In the genomic region with DNA sequence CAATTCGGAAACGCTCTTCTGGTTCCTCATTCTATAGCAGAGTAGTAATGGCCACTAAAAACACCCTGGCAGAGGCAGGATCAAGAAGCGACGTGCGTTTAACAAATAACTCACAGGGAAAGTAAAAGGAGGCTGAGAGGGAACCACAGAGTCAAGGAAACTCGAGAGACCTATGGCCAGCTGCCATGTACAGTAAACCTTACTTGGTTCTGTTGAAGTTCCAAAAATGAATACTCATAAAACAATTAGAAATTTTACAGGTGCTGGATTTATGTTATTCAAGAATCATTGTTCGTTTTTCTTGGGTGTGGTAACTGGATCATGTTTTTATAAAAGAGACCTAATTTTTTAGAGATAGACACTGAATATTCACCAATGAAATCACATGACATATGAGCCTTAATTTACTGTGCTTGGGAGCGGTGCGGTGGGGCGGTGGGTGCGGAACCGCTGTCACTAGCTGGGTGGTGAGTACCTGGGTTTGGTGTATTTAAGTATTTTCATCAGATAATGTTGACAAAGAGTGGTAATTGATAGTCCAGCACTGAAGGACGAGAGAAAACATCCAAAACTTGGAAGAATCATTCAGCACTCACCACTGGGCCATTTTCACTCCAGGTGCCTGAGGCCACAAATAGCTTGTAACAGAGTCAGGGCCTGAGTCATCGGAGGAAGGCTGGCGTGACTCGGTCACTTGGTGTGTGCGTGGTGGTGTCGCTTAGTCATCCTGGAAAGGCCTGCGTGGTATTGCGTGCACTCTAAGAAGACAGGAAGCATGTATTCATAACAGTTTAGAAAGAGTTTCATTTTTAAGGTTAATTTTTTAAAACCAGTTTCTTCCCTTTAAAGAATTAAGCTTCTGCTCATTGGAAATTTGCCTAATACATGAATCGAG, we compare ENCODE assay signal across 8 cellular contexts.
A peak's percentile ranks its signal among the peaks of the same experiment; 100 is the strongest.
DNase-seq lines count a peak whose midpoint lies in the region; ATAC-seq and TF ChIP-seq lines count a peak whose summit lies in the region.

No MANE protein-coding gene starts in this region.

- H3K27me3 ChIP-seq in trophoblast cell (ENCODE audit: insufficient read depth, low read length), result no peaks in the 10 kb centered on the region

- peaks cover 72% of the 10 kb centered on the region for H3K36me3 Mint-ChIP-seq in dendritic cell treated with granulocyte-macrophage colony-stimulating factor and Interleukin-4, amounts not matched to agents 40 ng/mL and 50 ng/mL, for 4 days (ENCODE audit: low read depth)
- peaks cover 4% of the 10 kb centered on the region for H3K36me3 Mint-ChIP-seq in glutamatergic neuron (ENCODE audit: unreplicated experiment)

- peak overlapping the region; percentile 28 for H3K4me2 ChIP-seq in trophoblast cell (ENCODE audit: low read length)

- peaks cover 18 to 21% of the 10 kb centered on the region in 2 experiments for H3K4me1 ChIP-seq in trophoblast cell (ENCODE audit: control insufficient read depth in 1 of 2, insufficient read depth in 2 of 2, low read length in 2 of 2)

- H3K9ac ChIP-seq in trophoblast cell (ENCODE audit: low read length), result no peak overlapping the region

- no peak overlapping the region for H4K12ac ChIP-seq in trophoblast cell (ENCODE audit: low read depth, low read length)

- H3K36me3 ChIP-seq in KOPT-K1 (ENCODE audit: insufficient read depth, low read length) (peaks cover 90% of the 10 kb centered on the region), trophoblast cell (ENCODE audit: control insufficient read depth in 1 of 2, insufficient read depth in 2 of 2, low read length in 2 of 2) (peaks cover 2% of the 10 kb centered on the region in 2 experiments)

- H2BK120ac ChIP-seq in trophoblast cell (ENCODE audit: insufficient read depth, low read length, poor library complexity), result peak overlapping the region; percentile 34

- H3K79me2 ChIP-seq in trophoblast cell (ENCODE audit: control insufficient read depth, insufficient read depth, low read length, poor library complexity), result no peaks in the 10 kb centered on the region

- H3K14ac ChIP-seq in trophoblast cell (ENCODE audit: low read length), result peak overlapping the region; percentile 72

- H3K4me1 Mint-ChIP-seq in dendritic cell treated with granulocyte-macrophage colony-stimulating factor and Interleukin-4, amounts not matched to agents 40 ng/mL and 50 ng/mL, for 4 days (ENCODE audit: low read depth), result peaks cover 57% of the 10 kb centered on the region
- H3K4me1 Mint-ChIP-seq in glutamatergic neuron (ENCODE audit: low read depth, unreplicated experiment), result peaks cover 15% of the 10 kb centered on the region

- peak overlapping the region; percentile 96 for H4K91ac ChIP-seq in trophoblast cell (ENCODE audit: low read depth, low read length)

- no peak overlapping the region for H3K18ac ChIP-seq in trophoblast cell (ENCODE audit: low read length)

- ATAC-seq in GM21526 (IDR thresholded peaks at IDR 0.05; ENCODE audit: low FRiP score, unreplicated experiment), result peak; percentile 65

- no peak overlapping the region for H2AFZ ChIP-seq in trophoblast cell (ENCODE audit: insufficient read depth, low read length, poor library complexity)

- WGBS in trophoblast cell (ENCODE audit: extremely low coverage, insufficient coverage, insufficient read length), result no CpG with 5 or more reads among the region's 21 CpGs

- H3K9me3 Mint-ChIP-seq in dendritic cell treated with granulocyte-macrophage colony-stimulating factor and Interleukin-4, amounts not matched to agents 40 ng/mL and 50 ng/mL, for 4 days, result no peaks in the 10 kb centered on the region
- H3K9me3 Mint-ChIP-seq in glutamatergic neuron (ENCODE audit: unreplicated experiment), result peaks cover 5% of the 10 kb centered on the region

- no peak for TF ChIP-seq CTCF in glutamatergic neuron (IDR thresholded peaks at IDR 0.05; ENCODE audit: partially characterized antibody, unreplicated experiment)

- no peaks in the 10 kb centered on the region for H3K27me3 Mint-ChIP-seq in dendritic cell treated with granulocyte-macrophage colony-stimulating factor and Interleukin-4, amounts not matched to agents 40 ng/mL and 50 ng/mL, for 4 days
- H3K27me3 Mint-ChIP-seq in glutamatergic neuron (ENCODE audit: unreplicated experiment), result peaks cover 12% of the 10 kb centered on the region

- H3K9me3 ChIP-seq in KOPT-K1 (ENCODE audit: insufficient read depth, low read length, poor library complexity, severe bottlenecking) (no peaks in the 10 kb centered on the region), trophoblast cell (ENCODE audit: insufficient read depth, low read depth, low read length) (peaks cover 3% of the 10 kb centered on the region)

- DNase-seq in CD1c-positive myeloid dendritic cell (ENCODE audit: extremely low spot score) (peak; percentile 93), trophoblast cell (peak; percentile 98 to 99), cerebellum (ENCODE audit: low spot score) (no peak), glutamatergic neuron (no peak)
- DNase-seq in activated CD4-positive, alpha-beta T cell treated with anti-CD3 and anti-CD28 coated beads for 4 hours, result peak; percentile 81 to 88

- peak overlapping the region; percentile 77 for H3K27ac ChIP-seq in KOPT-K1 (ENCODE audit: low read depth, low read length, poor library complexity, severe bottlenecking)
- H3K27ac ChIP-seq in trophoblast cell (ENCODE audit: low read depth, low read length), result peak overlapping the region; percentile 63

- peak overlapping the region; percentile 43 for H2AK5ac ChIP-seq in trophoblast cell (ENCODE audit: low read length)

- peak overlapping the region; percentile 53 for H2BK5ac ChIP-seq in trophoblast cell (ENCODE audit: low read depth, low read length, poor library complexity)

- intact Hi-C loops in dendritic cell treated with granulocyte-macrophage colony-stimulating factor and Interleukin-4, amounts not matched to agents 40 ng/mL and 50 ng/mL, for 4 days (cut with micrococcal nuclease), result no loop called here

- no peak overlapping the region for H3K23ac ChIP-seq in trophoblast cell (ENCODE audit: low read length)

- no peak overlapping the region for H4K8ac ChIP-seq in trophoblast cell (ENCODE audit: low read depth, low read length)

- peaks cover 13% of the 10 kb centered on the region for H3K79me1 ChIP-seq in trophoblast cell (ENCODE audit: low read length)

- H3K27ac Mint-ChIP-seq in dendritic cell treated with granulocyte-macrophage colony-stimulating factor and Interleukin-4, amounts not matched to agents 40 ng/mL and 50 ng/mL, for 4 days, result peak overlapping the region; percentile 74
- H3K27ac Mint-ChIP-seq in glutamatergic neuron (ENCODE audit: unreplicated experiment), result no peak overlapping the region

- H3K4ac ChIP-seq in trophoblast cell (ENCODE audit: low read depth, low read length), result no peak overlapping the region

- no peak overlapping the region for H3K4me3 Mint-ChIP-seq in dendritic cell treated with granulocyte-macrophage colony-stimulating factor and Interleukin-4, amounts not matched to agents 40 ng/mL and 50 ng/mL, for 4 days
- H3K4me3 Mint-ChIP-seq in glutamatergic neuron (ENCODE audit: unreplicated experiment), result no peak overlapping the region

- H3K4me3 ChIP-seq in trophoblast cell (ENCODE audit: low read depth, low read length), result no peak overlapping the region

- H2BK12ac ChIP-seq in trophoblast cell (ENCODE audit: low read length), result peak overlapping the region; percentile 81

Comparison
In these comparisons a context has a peak if more than half of its experiments do, and no peak if none do; other contexts are left out.
1. DNase-seq: peak in CD1c-positive myeloid dendritic cell (single experiment), activated CD4-positive, alpha-beta T cell treated with anti-CD3 and anti-CD28 coated beads for 4 hours (2 of 2) and trophoblast cell (2 of 2); none in cerebellum (single experiment) and glutamatergic neuron (single experiment).